25 cellular contexts compared by ENCODE assay signal in genomic region chr10:1399431-1400120, GRCh38.
DNase-seq lines count a peak whose midpoint lies in the region; ATAC-seq and TF ChIP-seq lines count a peak whose summit lies in the region.
"Had no signal": no experiment of that assay in that cellular context is flagged by ENCODE, and none has a peak within 500 bp of the region (broad histone marks: within the 10 kb centered on the region; RNA-seq: fewer than 3 reads in every experiment).

No MANE protein-coding gene starts in this region.

- no peaks in the 10 kb centered on the region for H3K9me3 ChIP-seq in cardiac muscle cell (ENCODE audit: low read depth)
- no peaks in the 10 kb centered on the region for H3K9me3 ChIP-seq in Peyer's patch
- no peaks in the 10 kb centered on the region for H3K9me3 ChIP-seq in vagina
- H3K9me3 ChIP-seq: heart right ventricle, SJSA1, suprapubic skin had no signal

- DNase-seq in cardiac muscle cell (ENCODE audit: low read depth in 1 of 2, low spot score in 1 of 2): no peak
- no peak for DNase-seq in left ventricle myocardium superior
- DNase-seq in Peyer's patch: peak in 2 of 3 donors; percentile 11 to 18
- peak; percentile 59 for DNase-seq in mesenteric fat pad (ENCODE audit: low spot score)
- peak; percentile 5 to 70 for DNase-seq in vagina (ENCODE audit: extremely low spot score in 2 of 2)
- no peak for DNase-seq in NOMO-1 treated with dmso at 0.1 percent for 144 hours (lab: John Stamatoyannopoulos, UW; ENCODE audit: unreplicated experiment)
- no peak for DNase-seq in DMS 273 treated with DMSO at 0.1 percent for 48 hours (lab: John Stamatoyannopoulos, UW)
- DNase-seq in cortex of kidney (lab: John Stamatoyannopoulos, UW): no peak
- DNase-seq: activated CD4-positive, alpha-beta T cell treated with anti-CD3 and anti-CD28 coated beads for 36 hours; anterior cingulate cortex; central memory CD4-positive, alpha-beta T cell; heart right ventricle; HFFc6; Karpas-422; mammary epithelial cell; NCI-H1048; NCI-H187; NCI-H526; stimulated activated CD4-positive, alpha-beta T cell treated with anti-CD3 and anti-CD28 coated beads, Interleukin-1b, Interleukin-23, amount 100 ng/mL, for 48 hours had no signal

- intact Hi-C loops in left ventricle myocardium superior (cut with micrococcal nuclease) (no loop called here), vagina (cut with DNase I) (no loop called here)

- no peaks in the 10 kb centered on the region for H3K27me3 ChIP-seq in cardiac muscle cell
- H3K27me3 ChIP-seq in Peyer's patch: no peaks in the 10 kb centered on the region
- H3K27me3 ChIP-seq in vagina: no peaks in the 10 kb centered on the region
- H3K27me3 ChIP-seq: SJSA1 had no signal

- TF ChIP-seq CTCF in cardiac muscle cell (IDR thresholded peaks at IDR 0.05; ENCODE audit: low read depth, low read length): no peak
- no peak for TF ChIP-seq CTCF in Peyer's patch (IDR thresholded peaks at IDR 0.05)
- TF ChIP-seq CTCF in vagina (IDR thresholded peaks at IDR 0.05): no peak

- H3K27ac ChIP-seq in cardiac muscle cell (peak overlapping the region; percentile 64), Peyer's patch (no peak overlapping the region), vagina (no peak overlapping the region)
- H3K27ac ChIP-seq: epithelial cell of prostate, heart right ventricle, SJSA1, skin epidermis, suprapubic skin had no signal

- no peak for TF ChIP-seq POLR2A in Peyer's patch (IDR thresholded peaks at IDR 0.05)
- TF ChIP-seq POLR2A in vagina (IDR thresholded peaks at IDR 0.05): no peak

- no peak overlapping the region for H3K4me3 ChIP-seq in cardiac muscle cell
- no peak overlapping the region for H3K4me3 ChIP-seq in Peyer's patch
- H3K4me3 ChIP-seq in vagina: no peak overlapping the region
- H3K4me3 ChIP-seq: heart right ventricle, SJSA1, skin epidermis, suprapubic skin had no signal

- H3K4me1 ChIP-seq in cardiac muscle cell (ENCODE audit: low read depth) (peaks cover 28% of the 10 kb centered on the region), Peyer's patch (no peaks in the 10 kb centered on the region), vagina (no peaks in the 10 kb centered on the region)
- H3K4me1 ChIP-seq: heart right ventricle, SJSA1 had no signal

- H3K36me3 ChIP-seq in cardiac muscle cell (no peaks in the 10 kb centered on the region), Peyer's patch (no peaks in the 10 kb centered on the region), vagina (no peaks in the 10 kb centered on the region)
- H3K36me3 ChIP-seq: heart right ventricle, SJSA1, suprapubic skin had no signal

- no peak for ATAC-seq in left ventricle myocardium superior
- ATAC-seq: activated CD4-positive, alpha-beta T cell treated with anti-CD3 and anti-CD28 coated beads for 36 hours; activated naive CD4-positive, alpha-beta T cell treated with anti-CD3 and anti-CD28 coated beads, Interleukin-2, amount 50 U/mL, for 72 hours; activated T-helper 17 cell treated with anti-CD3 and anti-CD28 coated beads, Interleukin-2, amount 50 U/mL, for 72 hours; heart right ventricle had no signal

Comparison
In these comparisons a context has a peak if more than half of its experiments do, and no peak if none do; other contexts are left out.
1. DNase-seq: peak in Peyer's patch (2 of 3), mesenteric fat pad (single experiment) and vagina (2 of 2); none in cardiac muscle cell (0 of 2), left ventricle myocardium superior (single experiment), NOMO-1 treated with dmso at 0.1 percent for 144 hours (single experiment), DMS 273 treated with DMSO at 0.1 percent for 48 hours (single experiment) and cortex of kidney (single experiment).